Comparison of ENCODE assay signal across 9 cellular contexts in genomic region chr1:27554777-27555699, GRCh38. TPM values are rescaled to one million over a fixed set of nuclear protein-coding genes. Genes with fewer than 3 reads are reported as not detected.
DNase-seq lines count a peak whose midpoint lies in the region; ATAC-seq and TF ChIP-seq lines count a peak whose summit lies in the region.
"Had no signal": no experiment of that assay in that cellular context is flagged by ENCODE, and none has a peak within 500 bp of the region (broad histone marks: within the 10 kb centered on the region; RNA-seq: fewer than 3 reads in every experiment).

No MANE protein-coding gene starts in this region.

- H3K4me3 ChIP-seq in colonic mucosa (no peak overlapping the region), muscle layer of colon (ENCODE audit: low read depth in 1 of 2, low read length in 2 of 2) (no peak overlapping the region), tibial artery (peak overlapping the region in 1 of 2 donors; percentile 0), body of pancreas (no peak overlapping the region), MG63 (no peak overlapping the region)

- H3K27me3 ChIP-seq in colonic mucosa (no peaks in the 10 kb centered on the region), muscle layer of colon (ENCODE audit: control insufficient read depth in 1 of 2, insufficient read depth in 2 of 2, low read length in 2 of 2) (no peaks in the 10 kb centered on the region), tibial artery (no peaks in the 10 kb centered on the region), body of pancreas (no peaks in the 10 kb centered on the region), MG63 (no peaks in the 10 kb centered on the region)

- CTCF ChIA-PET in activated CD4-positive, alpha-beta T cell treated with anti-CD3 and anti-CD28 coated beads for 36 hours (lab: Charles Lee): interaction anchor here (0.5 to 1.7 kb wide), 10 partner anchors 9 to 323 kb away, joined by 3 to 8 read pairs (median 3); no protein-coding TSS in a partner anchor

- H3K4me1 ChIP-seq in colonic mucosa (peaks cover 12% of the 10 kb centered on the region), muscle layer of colon (ENCODE audit: insufficient read depth, low read length) (peaks cover 55% of the 10 kb centered on the region), tibial artery (peaks cover 20 to 58% (median 50%) of the 10 kb centered on the region in 4 donors), body of pancreas (peaks cover 20% of the 10 kb centered on the region)

- intact Hi-C loops in activated CD4-positive, alpha-beta T cell treated with anti-CD3 and anti-CD28 coated beads, Interleukin-2, amount 10 ng/mL, durations not matched to agents 24 days and 14 days (cut with micrococcal nuclease): loop anchor here (5.0 kb wide), 1 partner anchor 33 kb away; no protein-coding TSS in a partner anchor
- intact Hi-C loops in activated CD4-positive, alpha-beta T cell treated with anti-CD3 and anti-CD28 coated beads for 36 hours (cut with DNase I, micrococcal nuclease): no loop called here
- intact Hi-C loops in colonic mucosa (cut with DNase I): loop anchor here (5.0 kb wide), 1 partner anchor 107 kb away; no protein-coding TSS in a partner anchor
- intact Hi-C loops in tibial artery (cut with DNase I; ENCODE audit: low total_unique reads): loop anchor here (5.0 to 10.0 kb wide), 2 partner anchors 47 to 110 kb away; partner anchors contain the start of gene AHDC1
- intact Hi-C loops in body of pancreas (cut with DNase I): loop anchor here (5.0 kb wide), 1 partner anchor 42 kb away; no protein-coding TSS in a partner anchor

- H3K4me1 Mint-ChIP-seq in activated CD4-positive, alpha-beta T cell treated with anti-CD3 and anti-CD28 coated beads, Interleukin-2, amount 10 ng/mL, durations not matched to agents 24 days and 14 days: peaks cover 38% of the 10 kb centered on the region
- peaks cover 21% of the 10 kb centered on the region for H3K4me1 Mint-ChIP-seq in activated CD4-positive, alpha-beta T cell treated with anti-CD3 and anti-CD28 coated beads for 36 hours

- peak overlapping the region; percentile 64 for H3K27ac Mint-ChIP-seq in activated CD4-positive, alpha-beta T cell treated with anti-CD3 and anti-CD28 coated beads, Interleukin-2, amount 10 ng/mL, durations not matched to agents 24 days and 14 days
- H3K27ac Mint-ChIP-seq in activated CD4-positive, alpha-beta T cell treated with anti-CD3 and anti-CD28 coated beads for 36 hours: no peak overlapping the region

- H3K9ac ChIP-seq in colonic mucosa (ENCODE audit: low read depth in 2 of 2, low read length in 2 of 2): peak overlapping the region in 1 of 2 donors; percentile 22
- peak overlapping the region; percentile 5 for H3K9ac ChIP-seq in muscle layer of colon (ENCODE audit: low read length)

- H3K36me3 Mint-ChIP-seq in activated CD4-positive, alpha-beta T cell treated with anti-CD3 and anti-CD28 coated beads, Interleukin-2, amount 10 ng/mL, durations not matched to agents 24 days and 14 days (ENCODE audit: low read depth): peaks cover 14% of the 10 kb centered on the region
- peaks cover under 1% of the 10 kb centered on the region for H3K36me3 Mint-ChIP-seq in activated CD4-positive, alpha-beta T cell treated with anti-CD3 and anti-CD28 coated beads for 36 hours (ENCODE audit: low read depth)

- H3K36me3 ChIP-seq in colonic mucosa: peaks cover 4% of the 10 kb centered on the region
- H3K36me3 ChIP-seq in muscle layer of colon (ENCODE audit: insufficient read depth, low read length): peaks cover 27% of the 10 kb centered on the region
- peaks cover 12 to 52% (median 40%) of the 10 kb centered on the region in 3 donors for H3K36me3 ChIP-seq in tibial artery
- H3K36me3 ChIP-seq in body of pancreas (replicated peaks in 1 of 2; ENCODE audit: insufficient read depth in 1 of 2, low read depth in 2 of 2): peaks cover 2 to 4% of the 10 kb centered on the region in 2 donors
- H3K36me3 ChIP-seq in MG63: peaks cover 52% of the 10 kb centered on the region

- H3K9me3 ChIP-seq in colonic mucosa (no peaks in the 10 kb centered on the region), muscle layer of colon (ENCODE audit: low read length) (no peaks in the 10 kb centered on the region), tibial artery (no peaks in the 10 kb centered on the region), body of pancreas (no peaks in the 10 kb centered on the region), MG63 (no peaks in the 10 kb centered on the region)

- WGBS in body of pancreas, 2 donors: 69 to 74% methylated on average over 7 to 8 of the region's 8 CpGs

- no peaks in the 10 kb centered on the region for H3K27me3 Mint-ChIP-seq in activated CD4-positive, alpha-beta T cell treated with anti-CD3 and anti-CD28 coated beads, Interleukin-2, amount 10 ng/mL, durations not matched to agents 24 days and 14 days
- no peaks in the 10 kb centered on the region for H3K27me3 Mint-ChIP-seq in activated CD4-positive, alpha-beta T cell treated with anti-CD3 and anti-CD28 coated beads for 36 hours

- H3K9me3 Mint-ChIP-seq in activated CD4-positive, alpha-beta T cell treated with anti-CD3 and anti-CD28 coated beads, Interleukin-2, amount 10 ng/mL, durations not matched to agents 24 days and 14 days: no peaks in the 10 kb centered on the region
- no peaks in the 10 kb centered on the region for H3K9me3 Mint-ChIP-seq in activated CD4-positive, alpha-beta T cell treated with anti-CD3 and anti-CD28 coated beads for 36 hours (ENCODE audit: low read depth)

- POLR2A ChIA-PET in activated CD4-positive, alpha-beta T cell treated with anti-CD3 and anti-CD28 coated beads for 36 hours (lab: Charles Lee): interaction anchor here (0.6 to 0.7 kb wide), 2 partner anchors 352 to 618 kb away, joined by 3 to 6 read pairs; no protein-coding TSS in a partner anchor

- H3K27ac ChIP-seq in colonic mucosa (peak overlapping the region; percentile 85), muscle layer of colon (ENCODE audit: low read depth, low read length) (peak overlapping the region; percentile 61), tibial artery (peak overlapping the region; percentile 90 to 97), body of pancreas (peak overlapping the region in 2 of 4 donors; percentile 47 to 80)

- DNase-seq in activated CD4-positive, alpha-beta T cell treated with anti-CD3 and anti-CD28 coated beads, Interleukin-2, amount 10 ng/mL, durations not matched to agents 24 days and 14 days: no peak
- no peak for DNase-seq in activated CD4-positive, alpha-beta T cell treated with anti-CD3 and anti-CD28 coated beads for 36 hours
- DNase-seq in colonic mucosa (no peak), tibial artery (peak; percentile 76 to 89), body of pancreas (no peak), MG63 (no peak)
- DNase-seq: NCI-H1417 treated with DMSO at 0.1 percent for 48 hours had no signal

- no peak for TF ChIP-seq CTCF in colonic mucosa (IDR thresholded peaks at IDR 0.05)
- TF ChIP-seq CTCF in tibial artery (IDR thresholded peaks at IDR 0.05): no peak
- no peak for TF ChIP-seq CTCF in body of pancreas (IDR thresholded peaks at IDR 0.05)

- no peak for ATAC-seq in activated CD4-positive, alpha-beta T cell treated with anti-CD3 and anti-CD28 coated beads for 36 hours
- no peak for ATAC-seq in GM21529 (IDR thresholded peaks at IDR 0.05; ENCODE audit: unreplicated experiment)
- ATAC-seq in body of pancreas: no peak

- no peak for TF ChIP-seq POLR2A in body of pancreas (IDR thresholded peaks at IDR 0.05)

- H3K4me3 Mint-ChIP-seq in activated CD4-positive, alpha-beta T cell treated with anti-CD3 and anti-CD28 coated beads, Interleukin-2, amount 10 ng/mL, durations not matched to agents 24 days and 14 days: no peak overlapping the region
- no peak overlapping the region for H3K4me3 Mint-ChIP-seq in activated CD4-positive, alpha-beta T cell treated with anti-CD3 and anti-CD28 coated beads for 36 hours

RNA-seq across cellular contexts. Expression of gene AHDC1, which starts 48.9 kb away (rescaled TPM):
- total RNA-seq in activated CD4-positive, alpha-beta T cell treated with anti-CD3 and anti-CD28 coated beads, Interleukin-2, amount 10 ng/mL, durations not matched to agents 24 days and 14 days: 33.9 and 34.7 TPM in 2 replicates
- total RNA-seq in activated CD4-positive, alpha-beta T cell treated with anti-CD3 and anti-CD28 coated beads for 36 hours: 10 to 100 TPM; 10.3 to 12.1 TPM
- total RNA-seq in colonic mucosa (10 to 100 TPM; 18.4 to 26.8 TPM), body of pancreas (10 to 100 TPM; 13.5 to 14.2 TPM)
- 10.4 and 11.5 TPM in 2 replicates for total RNA-seq in MG63 (2014; rRNA removed; shearing (Covaris generic); ENCODE audit: low replicate concordance)

Comparison
In these comparisons a context has a peak if more than half of its experiments do, and no peak if none do; other contexts are left out.
1. intact Hi-C loops: an anchor here in activated CD4-positive, alpha-beta T cell treated with anti-CD3 and anti-CD28 coated beads, Interleukin-2, amount 10 ng/mL, durations not matched to agents 24 days and 14 days (5.0 kb wide), colonic mucosa (5.0 kb wide), tibial artery (5.0 to 10.0 kb wide) and body of pancreas (5.0 kb wide); none called in activated CD4-positive, alpha-beta T cell treated with anti-CD3 and anti-CD28 coated beads for 36 hours.
2. DNase-seq: peak in tibial artery (2 of 2); none in activated CD4-positive, alpha-beta T cell treated with anti-CD3 and anti-CD28 coated beads, Interleukin-2, amount 10 ng/mL, durations not matched to agents 24 days and 14 days (single experiment), activated CD4-positive, alpha-beta T cell treated with anti-CD3 and anti-CD28 coated beads for 36 hours (single experiment), colonic mucosa (single experiment), body of pancreas (0 of 4) and MG63 (single experiment).